ENCODE assay signal across 11 cellular contexts in the genomic region with DNA sequence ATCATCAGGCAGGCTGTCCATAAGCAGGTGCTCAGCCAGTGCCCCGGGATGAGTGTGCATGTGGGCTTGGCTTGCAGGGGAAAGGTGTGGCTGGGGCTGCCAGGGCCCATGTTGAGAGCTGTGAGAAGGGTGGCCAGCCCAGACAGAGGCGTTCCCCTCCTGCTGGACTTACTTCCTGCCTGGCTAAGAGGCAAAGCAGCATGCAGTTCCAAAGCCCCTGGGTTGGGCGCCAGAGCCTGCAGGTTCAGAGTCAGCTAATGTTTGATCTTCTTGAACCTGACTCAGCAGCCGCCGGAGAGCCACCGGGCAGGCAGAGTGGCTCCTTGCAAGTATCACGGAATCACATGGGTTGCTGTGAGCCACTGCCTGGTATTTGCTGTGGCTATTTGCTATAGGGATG.
DNase-seq lines count a peak whose midpoint lies in the region; ATAC-seq, FAIRE-seq and TF ChIP-seq lines count a peak whose summit lies in the region.
"Had no signal": no experiment of that assay in that cellular context is flagged by ENCODE, and none has a peak within 500 bp of the region (broad histone marks: within the 10 kb centered on the region; RNA-seq: fewer than 3 reads in every experiment).

No MANE protein-coding gene starts in this region.

- ATAC-seq in left ventricle myocardium superior (peak; percentile 47), HG02973 (IDR thresholded peaks at IDR 0.05; ENCODE audit: unreplicated experiment) (no peak)
- ATAC-seq: activated CD8-positive, alpha-beta memory T cell treated with anti-CD3 and anti-CD28 coated beads, Interleukin-2, amount 10 ng/mL, durations not matched to agents 7 days and 5 days had no signal

- no peak for TF ChIP-seq POLR2A in GM12892 (IDR thresholded peaks at IDR 0.05; ENCODE audit: low read depth, low read length)

- intact Hi-C loops in left ventricle myocardium superior (cut with micrococcal nuclease) (no loop called here), cardiac septum (cut with DNase I) (no loop called here)

- no peak for FAIRE-seq in GM12892 (lab: Jason Lieb, UNC)

- DNase-seq in left ventricle myocardium superior: no peak
- DNase-seq in cardiac septum (ENCODE audit: low spot score): no peak
- DNase-seq in SHP77 (lab: John Stamatoyannopoulos, UW): peak; percentile 89 to 93
- peak; percentile 89 for DNase-seq in islet precursor cell
- DNase-seq in NAMALWA (ENCODE audit: low spot score): no peak
- no peak for DNase-seq in mesenteric fat pad (ENCODE audit: low spot score)
- no peak for DNase-seq in GM12892 (ENCODE audit: insufficient read length)
- DNase-seq: activated CD8-positive, alpha-beta memory T cell treated with anti-CD3 and anti-CD28 coated beads, Interleukin-2, amount 10 ng/mL, durations not matched to agents 7 days and 5 days; dermis blood vessel endothelial cell; stimulated activated CD4-positive, alpha-beta T cell treated with anti-CD3 and anti-CD28 coated beads, Interleukin-12 subunit alpha, Interleukin-12 subunit beta, amount 100 ng/mL, for 4 hours had no signal

Comparison
In these comparisons a context has a peak if more than half of its experiments do, and no peak if none do; other contexts are left out.
1. DNase-seq: peak in SHP77 (2 of 2) and islet precursor cell (single experiment); none in left ventricle myocardium superior (single experiment), cardiac septum (single experiment), NAMALWA (single experiment), mesenteric fat pad (single experiment) and GM12892 (single experiment).